In the genomic region with DNA sequence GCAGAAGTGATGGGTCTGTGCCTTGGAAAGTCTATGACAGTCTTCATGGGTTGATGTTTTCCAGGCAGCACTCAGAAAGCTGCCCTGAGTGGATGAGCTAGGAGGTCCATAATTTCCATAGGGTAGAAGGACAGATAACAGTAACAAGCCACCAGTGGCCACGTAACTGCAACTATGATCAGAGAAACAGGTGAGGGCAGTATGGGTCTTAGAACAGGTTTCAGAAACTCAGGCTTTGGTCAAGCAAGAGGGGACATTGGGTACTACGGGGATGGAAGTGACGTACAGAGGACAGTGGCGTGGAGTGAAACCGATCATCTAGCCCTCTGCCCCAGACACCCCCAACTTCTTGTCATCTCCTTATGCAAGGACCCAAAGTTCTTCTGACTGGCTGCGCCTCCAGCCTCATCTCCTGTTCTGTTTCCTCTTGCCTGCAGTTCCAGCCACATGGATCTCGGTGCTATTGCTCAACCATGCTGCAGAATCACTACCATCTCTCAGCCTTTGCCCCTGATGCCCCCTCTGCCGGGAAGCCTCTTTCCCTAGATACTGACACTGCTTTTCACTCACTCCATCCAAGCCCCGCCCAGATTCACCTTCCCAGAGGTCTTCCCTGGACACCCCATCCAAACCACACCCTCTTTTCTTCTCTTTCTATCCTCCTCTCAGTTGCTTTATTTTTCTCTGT, we compare ENCODE assay signal across 1 cellular context.
TF ChIP-seq lines count a peak whose summit lies in the region.

No MANE protein-coding gene starts in this region.

TF ChIP-seq in HEK293, 187 proteins besides CTCF, POLR2A, EP300 and RAD21 (continued from another document):
- TF ChIP-seq, protein P1, sequence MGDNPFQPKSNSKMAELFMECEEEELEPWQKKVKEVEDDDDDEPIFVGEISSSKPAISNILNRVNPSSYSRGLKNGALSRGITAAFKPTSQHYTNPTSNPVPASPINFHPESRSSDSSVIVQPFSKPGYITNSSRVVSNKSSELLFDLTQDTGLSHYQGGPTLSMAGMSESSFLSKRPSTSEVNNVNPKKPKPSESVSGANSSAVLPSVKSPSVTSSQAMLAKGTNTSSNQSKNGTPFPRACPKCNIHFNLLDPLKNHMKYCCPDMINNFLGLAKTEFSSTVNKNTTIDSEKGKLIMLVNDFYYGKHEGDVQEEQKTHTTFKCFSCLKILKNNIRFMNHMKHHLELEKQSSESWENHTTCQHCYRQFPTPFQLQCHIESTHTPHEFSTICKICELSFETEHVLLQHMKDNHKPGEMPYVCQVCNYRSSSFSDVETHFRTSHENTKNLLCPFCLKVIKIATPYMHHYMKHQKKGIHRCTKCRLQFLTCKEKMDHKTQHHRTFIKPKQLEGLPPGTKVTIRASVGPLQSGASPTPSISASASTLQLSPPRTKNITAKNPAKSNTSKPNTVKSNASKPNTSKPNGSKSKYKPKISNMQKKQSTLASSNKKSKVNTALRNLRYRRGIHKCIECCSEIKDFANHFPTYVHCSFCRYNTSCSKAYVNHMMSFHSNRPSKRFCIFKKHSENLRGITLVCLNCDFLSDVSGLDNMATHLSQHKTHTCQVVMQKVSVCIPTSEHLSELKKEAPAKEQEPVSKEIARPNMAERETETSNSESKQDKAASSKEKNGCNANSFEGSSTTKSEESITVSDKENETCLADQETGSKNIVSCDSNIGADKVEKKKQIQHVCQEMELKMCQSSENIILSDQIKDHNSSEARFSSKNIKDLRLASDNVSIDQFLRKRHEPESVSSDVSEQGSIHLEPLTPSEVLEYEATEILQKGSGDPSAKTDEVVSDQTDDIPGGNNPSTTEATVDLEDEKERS (tag by site-specific recombination; IDR thresholded peaks at IDR 0.05) = no peak
